In the genomic region with DNA sequence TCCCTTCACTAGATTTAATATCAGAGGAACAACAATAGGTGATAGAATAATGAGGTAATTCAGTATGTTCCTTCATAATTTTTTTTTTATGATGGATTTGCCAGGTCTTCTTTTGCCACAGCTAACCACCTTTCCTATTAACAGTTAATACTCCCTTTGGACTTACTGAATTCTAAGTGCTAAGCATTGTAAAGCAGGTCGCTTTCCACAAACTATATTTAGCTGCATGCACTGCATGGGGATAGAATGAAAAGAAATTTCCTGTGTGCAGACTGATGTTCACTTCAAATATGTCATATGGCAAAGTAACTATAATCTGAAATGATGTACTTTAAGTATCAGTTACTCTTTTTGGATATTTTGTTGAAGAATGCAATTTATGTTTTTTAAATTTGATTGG, we compare ENCODE assay signal across 23 cellular contexts.
DNase-seq lines count a peak whose midpoint lies in the region; ATAC-seq, FAIRE-seq and TF ChIP-seq lines count a peak whose summit lies in the region.
"Had no signal": no experiment of that assay in that cellular context is flagged by ENCODE, and none has a peak within 500 bp of the region (broad histone marks: within the 10 kb centered on the region; RNA-seq: fewer than 3 reads in every experiment).

No MANE protein-coding gene starts in this region.

- peak overlapping the region; percentile 0 for H3K27ac ChIP-seq in cardiac muscle cell
- peak overlapping the region; percentile 14 for H3K27ac ChIP-seq in skeletal muscle tissue (ENCODE audit: low read depth, low read length)

- H3K4me1 Mint-ChIP-seq in mesothelial cell of epicardium, result peaks cover 9% of the 10 kb centered on the region
- H3K4me1 Mint-ChIP-seq: H9 had no signal

- FAIRE-seq in GM19239 (lab: Jason Lieb, UNC), result peak; percentile 49
- FAIRE-seq: G401.6, GM12891, H1, HepG2 had no signal

- DNase-seq in cardiac muscle cell (ENCODE audit: low read depth in 1 of 2, low spot score in 1 of 2) (peak in 1 of 2 donors; percentile 56), cardiac septum (ENCODE audit: low spot score) (no peak), GM19239 (ENCODE audit: insufficient read length, low spot score) (no peak), mesothelial cell of epicardium (ENCODE audit: low spot score in 2 of 2, unreplicated experiment in 2 of 2) (no peak), KG1 (lab: John Stamatoyannopoulos, UW) (no peak)
- DNase-seq: ACHN; BE2C; C1 segment of cervical spinal cord; CD4-positive, CD25-positive, alpha-beta regulatory T cell; CD8-positive, alpha-beta memory T cell; COR-L47; DMS 273 treated with DMSO at 0.1 percent for 48 hours; DMS53; DND-41; EL; H9 had no signal

- H3K36me3 ChIP-seq in cardiac muscle cell (peaks cover 12% of the 10 kb centered on the region), skeletal muscle tissue (ENCODE audit: control insufficient read depth in 3 of 3, insufficient read depth in 3 of 3, low read length in 3 of 3) (peaks cover 0 to 3% (median 0%) of the 10 kb centered on the region in 3 donors)
- H3K36me3 ChIP-seq: BE2C had no signal

- H3K9ac ChIP-seq in skeletal muscle tissue (ENCODE audit: low read depth in 1 of 3, low read length in 3 of 3), result peak overlapping the region in 2 of 3 donors; percentile 17 to 40

- intact Hi-C loops in cardiac septum (cut with DNase I), result no loop called here

- no peaks in the 10 kb centered on the region for H3K27me3 ChIP-seq in cardiac muscle cell
- H3K27me3 ChIP-seq in skeletal muscle tissue (ENCODE audit: control insufficient read depth in 3 of 3, insufficient read depth in 3 of 3, low read length in 3 of 3), result no peaks in the 10 kb centered on the region
- H3K27me3 ChIP-seq: BE2C had no signal

- H3K9me3 ChIP-seq in cardiac muscle cell (ENCODE audit: low read depth) (no peaks in the 10 kb centered on the region), skeletal muscle tissue (ENCODE audit: control insufficient read depth in 3 of 3, low read length in 3 of 3) (no peaks in the 10 kb centered on the region)
- H3K9me3 ChIP-seq: BE2C had no signal

- no peaks in the 10 kb centered on the region for H3K9me3 Mint-ChIP-seq in mesothelial cell of epicardium
- H3K9me3 Mint-ChIP-seq: CD4-positive, CD25-positive, alpha-beta regulatory T cell; IgD-negative memory B cell had no signal

- peak overlapping the region; percentile 43 for H3K27ac Mint-ChIP-seq in mesothelial cell of epicardium
- H3K27ac Mint-ChIP-seq: H9, IgD-negative memory B cell had no signal

- ATAC-seq in GM19463 (IDR thresholded peaks at IDR 0.05; ENCODE audit: unreplicated experiment), result no peak
- ATAC-seq: HepG2 had no signal

- H3K4me1 ChIP-seq in cardiac muscle cell (ENCODE audit: low read depth) (peaks cover 23% of the 10 kb centered on the region), skeletal muscle tissue (ENCODE audit: control insufficient read depth in 3 of 3, insufficient read depth in 3 of 3, low read length in 3 of 3) (peaks cover 18 to 30% (median 20%) of the 10 kb centered on the region in 3 donors)
- H3K4me1 ChIP-seq: BE2C had no signal

- H3K27me3 Mint-ChIP-seq in mesothelial cell of epicardium (ENCODE audit: low read depth), result no peaks in the 10 kb centered on the region
- H3K27me3 Mint-ChIP-seq: CD4-positive, CD25-positive, alpha-beta regulatory T cell; CD8-positive, alpha-beta memory T cell; IgD-negative memory B cell had no signal

- no peak overlapping the region for H3K4me3 Mint-ChIP-seq in mesothelial cell of epicardium
- H3K4me3 Mint-ChIP-seq: CD4-positive, CD25-positive, alpha-beta regulatory T cell; CD8-positive, alpha-beta memory T cell; H9; IgD-negative memory B cell had no signal

- H3K4me3 ChIP-seq in cardiac muscle cell, result no peak overlapping the region
- no peak overlapping the region for H3K4me3 ChIP-seq in skeletal muscle tissue (ENCODE audit: low read length in 3 of 3)

- TF ChIP-seq CTCF in cardiac muscle cell (IDR thresholded peaks at IDR 0.05; ENCODE audit: low read depth, low read length) (no peak), mesothelial cell of epicardium (IDR thresholded peaks at IDR 0.05; ENCODE audit: unreplicated experiment) (no peak)

- H3K36me3 Mint-ChIP-seq in mesothelial cell of epicardium, result no peaks in the 10 kb centered on the region
